In genomic region chr11:63020671-63021255, GRCh38 we compare ENCODE assay signal across 10 cellular contexts. TPM values are rescaled to one million over a fixed set of nuclear protein-coding genes. Genes with fewer than 3 reads are reported as not detected.
DNase-seq lines count a peak whose midpoint lies in the region; ATAC-seq and TF ChIP-seq lines count a peak whose summit lies in the region.
"Had no signal": no experiment of that assay in that cellular context is flagged by ENCODE, and none has a peak within 500 bp of the region (broad histone marks: within the 10 kb centered on the region; RNA-seq: fewer than 3 reads in every experiment).

No MANE protein-coding gene starts in this region.

- no peaks in the 10 kb centered on the region for H3K36me3 Mint-ChIP-seq in activated CD8-positive, alpha-beta T cell treated with anti-CD3 and anti-CD28 coated beads for 36 hours (ENCODE audit: low read depth)

- H3K27me3 Mint-ChIP-seq in activated CD8-positive, alpha-beta T cell treated with anti-CD3 and anti-CD28 coated beads for 36 hours = peaks cover 12% of the 10 kb centered on the region

- no peak for ATAC-seq in activated CD8-positive, alpha-beta T cell treated with anti-CD3 and anti-CD28 coated beads for 36 hours
- ATAC-seq in GM18519 (IDR thresholded peaks at IDR 0.05; ENCODE audit: low FRiP score, unreplicated experiment) = no peak

- POLR2A ChIA-PET in AG04449 (lab: Yijun Ruan, JAX) = no interaction called here
- POLR2A ChIA-PET in activated CD8-positive, alpha-beta T cell treated with anti-CD3 and anti-CD28 coated beads for 36 hours (lab: Charles Lee) = no interaction called here

- H3K9me3 Mint-ChIP-seq in activated CD8-positive, alpha-beta T cell treated with anti-CD3 and anti-CD28 coated beads for 36 hours = no peaks in the 10 kb centered on the region

- TF ChIP-seq POLR2A in sigmoid colon (IDR thresholded peaks at IDR 0.05) = no peak

- no peak overlapping the region for H3K4me3 Mint-ChIP-seq in activated CD8-positive, alpha-beta T cell treated with anti-CD3 and anti-CD28 coated beads for 36 hours

- no peak for TF ChIP-seq EP300 in sigmoid colon (IDR thresholded peaks at IDR 0.05)

- DNase-seq in AG04449 (ENCODE audit: low read depth, low spot score) (no peak), H4 (ENCODE audit: low spot score) (peak; percentile 19), left kidney (ENCODE audit: low read depth, low spot score) (peak; percentile 21), RKO (ENCODE audit: low spot score) (no peak), NCI-H226 (no peak), sigmoid colon (no peak)
- DNase-seq in activated CD8-positive, alpha-beta T cell treated with anti-CD3 and anti-CD28 coated beads for 36 hours = peak; percentile 61
- DNase-seq: NCI-H526 treated with DMSO at 0.1 percent for 48 hours had no signal

- no peak overlapping the region for H3K27ac ChIP-seq in sigmoid colon

- intact Hi-C loops in activated CD8-positive, alpha-beta T cell treated with anti-CD3 and anti-CD28 coated beads for 36 hours (cut with micrococcal nuclease) = no loop called here
- intact Hi-C loops in sigmoid colon (cut with DNase I) = no loop called here

- H3K27me3 ChIP-seq in sigmoid colon = peaks cover 0 to 10% (median 0%) of the 10 kb centered on the region in 3 donors

- H3K4me1 Mint-ChIP-seq in activated CD8-positive, alpha-beta T cell treated with anti-CD3 and anti-CD28 coated beads for 36 hours (ENCODE audit: low read depth) = peaks cover 2% of the 10 kb centered on the region

- H3K9me3 ChIP-seq in sigmoid colon = no peaks in the 10 kb centered on the region

- TF ChIP-seq CTCF in AG04449 (IDR thresholded peaks at IDR 0.05; ENCODE audit: insufficient read depth, low read length, missing control alignments) = peak; percentile 30
- peak; percentile 73 for TF ChIP-seq CTCF in activated CD8-positive, alpha-beta T cell treated with anti-CD3 and anti-CD28 coated beads for 36 hours (IDR thresholded peaks at IDR 0.05)
- TF ChIP-seq CTCF in sigmoid colon (IDR thresholded peaks at IDR 0.05) = no peak

- H3K4me3 ChIP-seq in AG04449 (ENCODE audit: low read depth, low read length) = no peak overlapping the region
- no peak overlapping the region for H3K4me3 ChIP-seq in sigmoid colon

- no peaks in the 10 kb centered on the region for H3K36me3 ChIP-seq in sigmoid colon

- 36 to 50% methylated on average over 24 of the region's 24 CpGs for WGBS in sigmoid colon, 2 donors

- peaks cover 0 to 8% (median 3%) of the 10 kb centered on the region in 4 donors for H3K4me1 ChIP-seq in sigmoid colon

- CTCF ChIA-PET in AG04449 (lab: Yijun Ruan, JAX) = interaction anchor here (0.9 to 8.4 kb wide), 3 partner anchors 13 to 114 kb away, joined by 3 to 669 read pairs (median 11); no protein-coding TSS in a partner anchor
- CTCF ChIA-PET in activated CD8-positive, alpha-beta T cell treated with anti-CD3 and anti-CD28 coated beads for 36 hours (lab: Charles Lee) = interaction anchor here (0.7 to 8.7 kb wide), 22 partner anchors 9 to 192 kb away, joined by 3 to 411 read pairs (median 3); no protein-coding TSS in a partner anchor

- H3K27ac Mint-ChIP-seq in activated CD8-positive, alpha-beta T cell treated with anti-CD3 and anti-CD28 coated beads for 36 hours = no peak overlapping the region

RNA-seq across cellular contexts. Expression of gene SLC22A8, which starts 5.1 kb away (rescaled TPM):
- not detected in 2 replicates for total RNA-seq in H4 (2014; rRNA removed; shearing (Covaris generic))
- not detected for total RNA-seq in activated CD8-positive, alpha-beta T cell treated with anti-CD3 and anti-CD28 coated beads for 36 hours
- not detected for total RNA-seq in sigmoid colon
- not detected for polyA plus RNA-seq in sigmoid colon
- total RNA-seq: dermis microvascular lymphatic vessel endothelial cell had no signal

RNA-seq across cellular contexts. Expression of gene SLC22A6, which starts 36.0 kb away (rescaled TPM):
- total RNA-seq in H4 (2014; rRNA removed; shearing (Covaris generic)) = not detected in 2 replicates
- total RNA-seq in activated CD8-positive, alpha-beta T cell treated with anti-CD3 and anti-CD28 coated beads for 36 hours = not detected
- not detected for total RNA-seq in sigmoid colon
- not detected for polyA plus RNA-seq in sigmoid colon
- total RNA-seq: dermis microvascular lymphatic vessel endothelial cell had no signal

Comparison
In these comparisons a context has a peak if more than half of its experiments do, and no peak if none do; other contexts are left out.
1. DNase-seq: peak in H4 (single experiment), activated CD8-positive, alpha-beta T cell treated with anti-CD3 and anti-CD28 coated beads for 36 hours (single experiment) and left kidney (single experiment); none in AG04449 (single experiment), RKO (single experiment), NCI-H226 (single experiment) and sigmoid colon (single experiment).
2. CTCF ChIP-seq: peak in AG04449 (single experiment) and activated CD8-positive, alpha-beta T cell treated with anti-CD3 and anti-CD28 coated beads for 36 hours (single experiment); none in sigmoid colon (0 of 4).